ENCODE assay signal across 21 cellular contexts in genomic region chr11:106670069-106670468, GRCh38.
"Had no signal": no experiment of that assay in that cellular context is flagged by ENCODE, and none has a peak within 500 bp of the region (broad histone marks: within the 10 kb centered on the region; RNA-seq: fewer than 3 reads in every experiment).

No MANE protein-coding gene starts in this region.

- ATAC-seq: activated T-helper 17 cell treated with anti-CD3 and anti-CD28 coated beads, Interleukin-2, amount 50 U/mL, for 72 hours; body of pancreas; effector memory CD8-positive, alpha-beta T cell; left lung; natural killer cell treated with Interleukin-12 subunit alpha and Interleukin-12 subunit beta and Interleukin-15 and Interleukin-18, amount 100 ng/mL, for 72 hours; psoas muscle; stimulated activated naive CD8-positive, alpha-beta T cell treated with anti-CD3 and anti-CD28 coated beads, Interleukin-15, Interleukin-2, amounts not matched to agents 100 U/mL and 50 U/mL, for 24 hours had no signal

- H3K9me3 Mint-ChIP-seq: activated B cell treated with CpG ODN at 0.5 μM for 24 hours; T-helper 1 cell treated with Interleukin-12 subunit alpha and Interleukin-12 subunit beta and Interleukin-4 antibody, amounts not matched to agents 30 μg/mL and 1 μg/mL, for 36 hours had no signal

- H3K4me1 Mint-ChIP-seq: activated B cell treated with CpG ODN at 0.5 μM for 24 hours; activated CD4-positive, alpha-beta T cell treated with anti-CD3 and anti-CD28 coated beads, Interleukin-2, amount 10 ng/mL, durations not matched to agents 24 days and 14 days; activated T-helper 17 cell treated with anti-CD3 and anti-CD28 coated beads, Interleukin-2, amount 50 U/mL, for 72 hours; central memory CD8-positive, alpha-beta T cell; memory B cell had no signal

- H3K36me3 Mint-ChIP-seq: memory B cell; natural killer cell treated with Interleukin-12 subunit alpha and Interleukin-12 subunit beta and Interleukin-15 and Interleukin-18, amount 100 ng/mL, for 72 hours had no signal

- H3K9me3 ChIP-seq: body of pancreas, left lung, psoas muscle, sigmoid colon, suprapubic skin, upper lobe of left lung had no signal

- H3K4me3 ChIP-seq: body of pancreas, left lung, psoas muscle, sigmoid colon, suprapubic skin, upper lobe of left lung had no signal

- H3K27ac Mint-ChIP-seq: activated B cell treated with CpG ODN at 0.5 μM for 24 hours; activated CD4-positive, alpha-beta T cell treated with anti-CD3 and anti-CD28 coated beads, Interleukin-2, amount 10 ng/mL, durations not matched to agents 24 days and 14 days; activated naive CD4-positive, alpha-beta T cell treated with anti-CD3 and anti-CD28 coated beads for 36 hours; activated T-helper 17 cell treated with anti-CD3 and anti-CD28 coated beads, Interleukin-2, amount 50 U/mL, for 72 hours; effector memory CD8-positive, alpha-beta T cell; memory B cell; natural killer cell treated with Interleukin-12 subunit alpha and Interleukin-12 subunit beta and Interleukin-15 and Interleukin-18, amount 100 ng/mL, for 72 hours; T-helper 1 cell treated with Interleukin-12 subunit alpha and Interleukin-12 subunit beta and Interleukin-4 antibody, amounts not matched to agents 30 μg/mL and 1 μg/mL, for 36 hours had no signal

- DNase-seq: activated B cell treated with CpG ODN at 0.5 μM for 24 hours; activated CD4-positive, alpha-beta T cell treated with anti-CD3 and anti-CD28 coated beads, Interleukin-2, amount 10 ng/mL, durations not matched to agents 24 days and 14 days; activated CD8-positive, alpha-beta memory T cell treated with anti-CD3 and anti-CD28 coated beads for 24 hours; activated naive CD4-positive, alpha-beta T cell treated with anti-CD3 and anti-CD28 coated beads for 36 hours; activated T-cell treated with anti-CD3 and anti-CD28 coated beads for 4 hours; body of pancreas; effector memory CD8-positive, alpha-beta T cell; left lung; occipital lobe; psoas muscle; sigmoid colon; stimulated activated CD4-positive, alpha-beta T cell treated with anti-CD3 and anti-CD28 coated beads, Interleukin-12 subunit alpha, Interleukin-12 subunit beta, amount 100 ng/mL, for 4 hours; stimulated activated naive CD8-positive, alpha-beta T cell treated with anti-CD3 and anti-CD28 coated beads, Interleukin-15, Interleukin-2, amounts not matched to agents 100 U/mL and 50 U/mL, for 24 hours; upper lobe of left lung had no signal

- H3K27ac ChIP-seq: body of pancreas, epithelial cell of prostate, left lung, psoas muscle, sigmoid colon, suprapubic skin, upper lobe of left lung had no signal

- H3K4me3 Mint-ChIP-seq: activated B cell treated with CpG ODN at 0.5 μM for 24 hours; activated CD4-positive, alpha-beta T cell treated with anti-CD3 and anti-CD28 coated beads, Interleukin-2, amount 10 ng/mL, durations not matched to agents 24 days and 14 days; activated naive CD4-positive, alpha-beta T cell treated with anti-CD3 and anti-CD28 coated beads for 36 hours; activated T-helper 17 cell treated with anti-CD3 and anti-CD28 coated beads, Interleukin-2, amount 50 U/mL, for 72 hours; central memory CD8-positive, alpha-beta T cell; effector memory CD8-positive, alpha-beta T cell; memory B cell; natural killer cell treated with Interleukin-12 subunit alpha and Interleukin-12 subunit beta and Interleukin-15 and Interleukin-18, amount 100 ng/mL, for 72 hours; T-helper 1 cell treated with Interleukin-12 subunit alpha and Interleukin-12 subunit beta and Interleukin-4 antibody, amounts not matched to agents 30 μg/mL and 1 μg/mL, for 36 hours had no signal

- H3K36me3 ChIP-seq: left lung, sigmoid colon, suprapubic skin, upper lobe of left lung had no signal

- H3K27me3 ChIP-seq: body of pancreas, left lung, sigmoid colon, suprapubic skin, upper lobe of left lung had no signal

- H3K4me1 ChIP-seq: body of pancreas, left lung, psoas muscle, sigmoid colon, suprapubic skin, upper lobe of left lung had no signal
